Comparison of ENCODE assay signal across 23 cellular contexts in genomic region chr18:52131845-52132244, GRCh38.
A peak's percentile ranks its signal among the peaks of the same experiment; 100 is the strongest.
DNase-seq lines count a peak whose midpoint lies in the region; ATAC-seq and TF ChIP-seq lines count a peak whose summit lies in the region.
"Had no signal": no experiment of that assay in that cellular context is flagged by ENCODE, and none has a peak within 500 bp of the region (broad histone marks: within the 10 kb centered on the region; RNA-seq: fewer than 3 reads in every experiment).

No MANE protein-coding gene starts in this region.

- H3K4me2 ChIP-seq in H9 (ENCODE audit: insufficient read depth, insufficient read length, low read length): no peak overlapping the region
- H3K4me2 ChIP-seq: A549; BLaER1 treated with 17β-estradiol and CSF1 and Interleukin-3, amounts not matched to agents 10 nM and 100 nM had no signal

- H3K4me3 Mint-ChIP-seq in H9: no peak overlapping the region
- H3K4me3 Mint-ChIP-seq: B cell; CD4-positive, alpha-beta T cell; CD8-positive, alpha-beta T cell had no signal

- peaks cover 11 to 19% of the 10 kb centered on the region in 2 experiments for H3K9me3 Mint-ChIP-seq in H9

- no peak overlapping the region for H2BK120ac ChIP-seq in H9 (ENCODE audit: low read depth, low read length, poor library complexity, severe bottlenecking)

- no peak overlapping the region for H2BK5ac ChIP-seq in H9 (ENCODE audit: insufficient read length, low read length)

- intact Hi-C loops in heart left ventricle (cut with DNase I): no loop called here

- H2BK15ac ChIP-seq in H9 (ENCODE audit: low read depth, low read length): no peak overlapping the region

- H4K91ac ChIP-seq in H9 (ENCODE audit: insufficient read length, low read depth, low read length): peak overlapping the region; percentile 64

- DNase-seq in ELF-1 (ENCODE audit: low read depth, low spot score): peak; percentile 51
- DNase-seq in H9: no peak
- DNase-seq in islet precursor cell: peak; percentile 57
- DNase-seq in 8988T: no peak
- DNase-seq in heart left ventricle: no peak
- DNase-seq in NCI-H526 treated with DMSO at 0.1 percent for 48 hours (lab: John Stamatoyannopoulos, UW): no peak
- DNase-seq: AML-193; Caco-2; Calu3; CD4-positive, alpha-beta T cell; CD8-positive, alpha-beta T cell; DMS 273 treated with DMSO at 0.1 percent for 48 hours; DMS153; DMS53; DMS79; DND-41; EL; GF-D8 had no signal

- H3K27me3 Mint-ChIP-seq in H9 (ENCODE audit: low read depth): no peaks in the 10 kb centered on the region
- H3K27me3 Mint-ChIP-seq: B cell; CD4-positive, alpha-beta T cell had no signal

- no peak overlapping the region for H2BK20ac ChIP-seq in H9 (ENCODE audit: low read depth, low read length, poor library complexity, severe bottlenecking)

- H3K4me1 ChIP-seq in H9 (ENCODE audit: insufficient read depth, low read length) (no peaks in the 10 kb centered on the region), heart left ventricle (no peaks in the 10 kb centered on the region)
- H3K4me1 ChIP-seq: A549; BLaER1 treated with 17β-estradiol and CSF1 and Interleukin-3, amounts not matched to agents 10 nM and 100 nM; Caco-2 had no signal

- no peaks in the 10 kb centered on the region for H3K36me3 ChIP-seq in heart left ventricle
- H3K36me3 ChIP-seq: BLaER1 treated with 17β-estradiol and CSF1 and Interleukin-3, amounts not matched to agents 10 nM and 100 nM had no signal

- H3K9ac ChIP-seq in H9 (ENCODE audit: extremely low read depth, insufficient read length, low read length): no peak overlapping the region
- H3K9ac ChIP-seq: BLaER1 treated with 17β-estradiol and CSF1 and Interleukin-3, amounts not matched to agents 10 nM and 100 nM had no signal

- no peak overlapping the region for H4K8ac ChIP-seq in H9 (replicated peaks; ENCODE audit: insufficient read length, low read depth, low read length)

- H3K14ac ChIP-seq in H9 (ENCODE audit: insufficient read depth, low read length): no peak overlapping the region

- no peak overlapping the region for H3K18ac ChIP-seq in H9 (ENCODE audit: insufficient read length, low read depth, low read length)

- H2BK12ac ChIP-seq in H9 (ENCODE audit: insufficient read length, low read depth, low read length): no peak overlapping the region

- H3K27ac Mint-ChIP-seq in H9: no peak overlapping the region
- H3K27ac Mint-ChIP-seq: B cell; CD4-positive, alpha-beta T cell; CD8-positive, alpha-beta T cell had no signal

- no peak overlapping the region for H3K23ac ChIP-seq in H9 (ENCODE audit: insufficient read length, low read depth, low read length)

- H3K9me3 ChIP-seq in H9 (ENCODE audit: control insufficient read depth, low read depth, low read length): no peaks in the 10 kb centered on the region
- H3K9me3 ChIP-seq in heart left ventricle: peaks cover 0 to 16% (median 3%) of the 10 kb centered on the region in 12 donors
- H3K9me3 ChIP-seq: A549, Caco-2 had no signal

- no peak overlapping the region for H3K4me3 ChIP-seq in heart left ventricle
- H3K4me3 ChIP-seq: A549; BLaER1 treated with 17β-estradiol and CSF1 and Interleukin-3, amounts not matched to agents 10 nM and 100 nM had no signal

- H3K27ac ChIP-seq in H9 (ENCODE audit: insufficient read length, low read depth, low read length) (no peak overlapping the region), heart left ventricle (no peak overlapping the region)
- H3K27ac ChIP-seq: A549; BLaER1 treated with 17β-estradiol and CSF1 and Interleukin-3, amounts not matched to agents 10 nM and 100 nM; C4-2B had no signal

- H3K36me3 Mint-ChIP-seq in H9 (ENCODE audit: insufficient read depth in 1 of 3, low read depth in 3 of 3): peaks cover 5 to 8% (median 6%) of the 10 kb centered on the region in 3 experiments; a peak in 6 of 7 replicates
- H3K36me3 Mint-ChIP-seq: CD8-positive, alpha-beta T cell had no signal

- H3K79me1 ChIP-seq in H9 (ENCODE audit: insufficient read depth, low read depth, low read length, poor library complexity, severe bottlenecking): no peaks in the 10 kb centered on the region

- no peaks in the 10 kb centered on the region for H3K23me2 ChIP-seq in H9 (ENCODE audit: insufficient read length, low read depth, low read length, poor library complexity, severe bottlenecking)

- no peak for TF ChIP-seq CTCF in H9 (conservative IDR thresholded peaks at IDR 0.05)
- TF ChIP-seq CTCF in heart left ventricle (IDR thresholded peaks at IDR 0.05): no peak

- H3K4me1 Mint-ChIP-seq in H9: no peaks in the 10 kb centered on the region
- H3K4me1 Mint-ChIP-seq: B cell had no signal

- H3T11ph ChIP-seq in H9 (ENCODE audit: low read length): no peak overlapping the region

- no peaks in the 10 kb centered on the region for H4K20me1 ChIP-seq in H9 (ENCODE audit: control insufficient read depth, insufficient read depth, insufficient read length)
- H4K20me1 ChIP-seq: BLaER1 treated with 17β-estradiol and CSF1 and Interleukin-3, amounts not matched to agents 10 nM and 100 nM had no signal

- H3K4ac ChIP-seq in H9 (ENCODE audit: low read depth, low read length): no peak overlapping the region

- H2AK5ac ChIP-seq in H9 (ENCODE audit: insufficient read length, low read length): no peak overlapping the region

- H3K56ac ChIP-seq in H9 (ENCODE audit: insufficient read length, low read depth, low read length): no peak overlapping the region

- no peak overlapping the region for H2AFZ ChIP-seq in H9 (ENCODE audit: low read length)

- no peaks in the 10 kb centered on the region for H3K79me2 ChIP-seq in H9 (ENCODE audit: insufficient read depth, low read length)

- no CpG with 5 or more reads among the region's 3 CpGs for WGBS in H9 (ENCODE audit: extremely low coverage, insufficient read length, low lambda C conversion rate)
- 66 to 73% (median 69%) methylated on average over 3 of the region's 3 CpGs for WGBS in heart left ventricle, 4 donors

- no peaks in the 10 kb centered on the region for H3K27me3 ChIP-seq in H9 (ENCODE audit: insufficient read depth, low read length)
- H3K27me3 ChIP-seq in heart left ventricle: no peaks in the 10 kb centered on the region
- H3K27me3 ChIP-seq: BLaER1 treated with 17β-estradiol and CSF1 and Interleukin-3, amounts not matched to agents 10 nM and 100 nM had no signal

- no peak for TF ChIP-seq POLR2A in heart left ventricle (IDR thresholded peaks at IDR 0.05)

- no peak for ATAC-seq in GM21447 (IDR thresholded peaks at IDR 0.05; ENCODE audit: unreplicated experiment)
- no peak for ATAC-seq in heart left ventricle
- ATAC-seq: A549; CD8-positive, alpha-beta T cell had no signal

- H4K5ac ChIP-seq in H9 (ENCODE audit: insufficient read length, low read depth, low read length): no peak overlapping the region

Comparison
In these comparisons a context has a peak if more than half of its experiments do, and no peak if none do; other contexts are left out.
1. DNase-seq: peak in ELF-1 (single experiment) and islet precursor cell (single experiment); none in H9 (single experiment), 8988T (single experiment), heart left ventricle (0 of 5) and NCI-H526 treated with DMSO at 0.1 percent for 48 hours (single experiment).